ENCODE assay signal across 1 cellular context in the genomic region with DNA sequence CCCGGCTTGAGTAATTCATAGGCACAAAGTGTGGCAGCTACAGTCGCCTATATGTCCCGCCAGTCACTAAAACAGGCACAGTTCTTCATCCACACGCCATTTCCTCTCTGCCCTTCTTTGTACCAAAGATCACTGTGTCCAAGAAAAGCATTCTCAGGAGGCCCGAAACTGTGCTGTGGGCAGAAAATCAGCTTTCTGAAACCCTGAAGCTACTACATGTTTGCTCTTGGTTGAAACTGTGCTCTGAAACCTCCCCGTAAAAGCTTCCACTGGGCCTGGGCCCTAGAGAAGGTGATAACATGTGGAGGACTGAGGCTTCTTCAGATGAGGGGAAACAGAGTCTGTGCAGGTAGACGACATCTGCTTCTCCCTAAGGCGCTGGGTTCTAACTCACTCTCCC.
TF ChIP-seq lines count a peak whose summit lies in the region.

No MANE protein-coding gene starts in this region.

TF ChIP-seq in GM12878, 131 proteins besides CTCF, POLR2A, EP300 and RAD21 (continued from another document):
- TF ChIP-seq, protein P1, sequence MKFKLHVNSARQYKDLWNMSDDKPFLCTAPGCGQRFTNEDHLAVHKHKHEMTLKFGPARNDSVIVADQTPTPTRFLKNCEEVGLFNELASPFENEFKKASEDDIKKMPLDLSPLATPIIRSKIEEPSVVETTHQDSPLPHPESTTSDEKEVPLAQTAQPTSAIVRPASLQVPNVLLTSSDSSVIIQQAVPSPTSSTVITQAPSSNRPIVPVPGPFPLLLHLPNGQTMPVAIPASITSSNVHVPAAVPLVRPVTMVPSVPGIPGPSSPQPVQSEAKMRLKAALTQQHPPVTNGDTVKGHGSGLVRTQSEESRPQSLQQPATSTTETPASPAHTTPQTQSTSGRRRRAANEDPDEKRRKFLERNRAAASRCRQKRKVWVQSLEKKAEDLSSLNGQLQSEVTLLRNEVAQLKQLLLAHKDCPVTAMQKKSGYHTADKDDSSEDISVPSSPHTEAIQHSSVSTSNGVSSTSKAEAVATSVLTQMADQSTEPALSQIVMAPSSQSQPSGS (IDR thresholded peaks at IDR 0.05; ENCODE audit: low read length): peak; percentile 62; the same call in 1 of the 2 replicates
- TF ChIP-seq SUZ12 (IDR thresholded peaks at IDR 0.05; ENCODE audit: unreplicated experiment): no peak
- TF ChIP-seq, protein P2, sequence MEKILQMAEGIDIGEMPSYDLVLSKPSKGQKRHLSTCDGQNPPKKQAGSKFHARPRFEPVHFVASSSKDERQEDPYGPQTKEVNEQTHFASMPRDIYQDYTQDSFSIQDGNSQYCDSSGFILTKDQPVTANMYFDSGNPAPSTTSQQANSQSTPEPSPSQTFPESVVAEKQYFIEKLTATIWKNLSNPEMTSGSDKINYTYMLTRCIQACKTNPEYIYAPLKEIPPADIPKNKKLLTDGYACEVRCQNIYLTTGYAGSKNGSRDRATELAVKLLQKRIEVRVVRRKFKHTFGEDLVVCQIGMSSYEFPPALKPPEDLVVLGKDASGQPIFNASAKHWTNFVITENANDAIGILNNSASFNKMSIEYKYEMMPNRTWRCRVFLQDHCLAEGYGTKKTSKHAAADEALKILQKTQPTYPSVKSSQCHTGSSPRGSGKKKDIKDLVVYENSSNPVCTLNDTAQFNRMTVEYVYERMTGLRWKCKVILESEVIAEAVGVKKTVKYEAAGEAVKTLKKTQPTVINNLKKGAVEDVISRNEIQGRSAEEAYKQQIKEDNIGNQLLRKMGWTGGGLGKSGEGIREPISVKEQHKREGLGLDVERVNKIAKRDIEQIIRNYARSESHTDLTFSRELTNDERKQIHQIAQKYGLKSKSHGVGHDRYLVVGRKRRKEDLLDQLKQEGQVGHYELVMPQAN (conservative IDR thresholded peaks at IDR 0.05): no peak
- peak; percentile 14; the same call in 1 of the 2 replicates for TF ChIP-seq TBL1XR1 (IDR thresholded peaks at IDR 0.05; ENCODE audit: low read depth, low read length)
- TF ChIP-seq MYB (IDR thresholded peaks at IDR 0.05; ENCODE audit: borderline replicate concordance, low read depth, low read length): no peak
- peak in 1 of 2 experiments; percentile 68; a peak in 2 of 4 replicates for TF ChIP-seq ETV6 (conservative IDR thresholded peaks at IDR 0.05 in 1 of 2, IDR thresholded peaks at IDR 0.05 in 1 of 2; ENCODE audit: borderline replicate concordance in 1 of 2, low read depth in 1 of 2)
- TF ChIP-seq DPF2 (IDR thresholded peaks at IDR 0.05): 0 out of 2 replicates have a peak, but pooled peaks have one; percentile 56
- peak; percentile 51; the same call in 1 of the 2 replicates for TF ChIP-seq CREM (IDR thresholded peaks at IDR 0.05; ENCODE audit: low read depth)
- TF ChIP-seq SUPT20H (IDR thresholded peaks at IDR 0.05; ENCODE audit: borderline replicate concordance, control insufficient read depth, low read depth, low read length): no peak
- peak; percentile 68; the same call in 1 of the 2 replicates for TF ChIP-seq MTA2 (IDR thresholded peaks at IDR 0.05; ENCODE audit: low read depth)
- peak; percentile 83 for TF ChIP-seq EED (IDR thresholded peaks at IDR 0.05; ENCODE audit: low read depth)
- no peak for TF ChIP-seq HCFC1 (IDR thresholded peaks at IDR 0.05; ENCODE audit: low read length)
- peak; percentile 62 for TF ChIP-seq NFIC (IDR thresholded peaks at IDR 0.05; ENCODE audit: low read depth, low read length)
- TF ChIP-seq IRF4 (IDR thresholded peaks at IDR 0.05; ENCODE audit: low read depth, low read length): peak; percentile 66; the same call in 1 of the 2 replicates
- peak; percentile 77 to 86; a peak in 3 of 4 replicates for TF ChIP-seq IKZF2 (IDR thresholded peaks at IDR 0.05)
- TF ChIP-seq RUNX3 (IDR thresholded peaks at IDR 0.05; ENCODE audit: low read length): peak; percentile 83
- TF ChIP-seq SREBF2 (IDR thresholded peaks at IDR 0.05; ENCODE audit: low read length): no peak
- peak in 1 of 2 experiments; percentile 58; a peak in 1 of 4 replicates for TF ChIP-seq SRF (IDR thresholded peaks at IDR 0.05; ENCODE audit: low read depth in 2 of 2, low read length in 2 of 2)
- TF ChIP-seq, protein P3, sequence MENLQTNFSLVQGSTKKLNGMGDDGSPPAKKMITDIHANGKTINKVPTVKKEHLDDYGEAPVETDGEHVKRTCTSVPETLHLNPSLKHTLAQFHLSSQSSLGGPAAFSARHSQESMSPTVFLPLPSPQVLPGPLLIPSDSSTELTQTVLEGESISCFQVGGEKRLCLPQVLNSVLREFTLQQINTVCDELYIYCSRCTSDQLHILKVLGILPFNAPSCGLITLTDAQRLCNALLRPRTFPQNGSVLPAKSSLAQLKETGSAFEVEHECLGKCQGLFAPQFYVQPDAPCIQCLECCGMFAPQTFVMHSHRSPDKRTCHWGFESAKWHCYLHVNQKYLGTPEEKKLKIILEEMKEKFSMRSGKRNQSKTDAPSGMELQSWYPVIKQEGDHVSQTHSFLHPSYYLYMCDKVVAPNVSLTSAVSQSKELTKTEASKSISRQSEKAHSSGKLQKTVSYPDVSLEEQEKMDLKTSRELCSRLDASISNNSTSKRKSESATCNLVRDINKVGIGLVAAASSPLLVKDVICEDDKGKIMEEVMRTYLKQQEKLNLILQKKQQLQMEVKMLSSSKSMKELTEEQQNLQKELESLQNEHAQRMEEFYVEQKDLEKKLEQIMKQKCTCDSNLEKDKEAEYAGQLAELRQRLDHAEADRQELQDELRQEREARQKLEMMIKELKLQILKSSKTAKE (IDR thresholded peaks at IDR 0.05; ENCODE audit: low read depth, poor library complexity, severe bottlenecking): peak; percentile 63
- peak; percentile 72; the same call in 1 of the 2 replicates for TF ChIP-seq PAX5 (IDR thresholded peaks at IDR 0.05; ENCODE audit: borderline replicate concordance, low read depth, low read length)
- TF ChIP-seq, protein P4, sequence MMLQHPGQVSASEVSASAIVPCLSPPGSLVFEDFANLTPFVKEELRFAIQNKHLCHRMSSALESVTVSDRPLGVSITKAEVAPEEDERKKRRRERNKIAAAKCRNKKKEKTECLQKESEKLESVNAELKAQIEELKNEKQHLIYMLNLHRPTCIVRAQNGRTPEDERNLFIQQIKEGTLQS (IDR thresholded peaks at IDR 0.05; ENCODE audit: borderline replicate concordance, extremely low read depth, low read depth, low read length): no peak
- peak; percentile 65 for TF ChIP-seq IKZF1 (conservative IDR thresholded peaks at IDR 0.05)
- TF ChIP-seq, protein P5, sequence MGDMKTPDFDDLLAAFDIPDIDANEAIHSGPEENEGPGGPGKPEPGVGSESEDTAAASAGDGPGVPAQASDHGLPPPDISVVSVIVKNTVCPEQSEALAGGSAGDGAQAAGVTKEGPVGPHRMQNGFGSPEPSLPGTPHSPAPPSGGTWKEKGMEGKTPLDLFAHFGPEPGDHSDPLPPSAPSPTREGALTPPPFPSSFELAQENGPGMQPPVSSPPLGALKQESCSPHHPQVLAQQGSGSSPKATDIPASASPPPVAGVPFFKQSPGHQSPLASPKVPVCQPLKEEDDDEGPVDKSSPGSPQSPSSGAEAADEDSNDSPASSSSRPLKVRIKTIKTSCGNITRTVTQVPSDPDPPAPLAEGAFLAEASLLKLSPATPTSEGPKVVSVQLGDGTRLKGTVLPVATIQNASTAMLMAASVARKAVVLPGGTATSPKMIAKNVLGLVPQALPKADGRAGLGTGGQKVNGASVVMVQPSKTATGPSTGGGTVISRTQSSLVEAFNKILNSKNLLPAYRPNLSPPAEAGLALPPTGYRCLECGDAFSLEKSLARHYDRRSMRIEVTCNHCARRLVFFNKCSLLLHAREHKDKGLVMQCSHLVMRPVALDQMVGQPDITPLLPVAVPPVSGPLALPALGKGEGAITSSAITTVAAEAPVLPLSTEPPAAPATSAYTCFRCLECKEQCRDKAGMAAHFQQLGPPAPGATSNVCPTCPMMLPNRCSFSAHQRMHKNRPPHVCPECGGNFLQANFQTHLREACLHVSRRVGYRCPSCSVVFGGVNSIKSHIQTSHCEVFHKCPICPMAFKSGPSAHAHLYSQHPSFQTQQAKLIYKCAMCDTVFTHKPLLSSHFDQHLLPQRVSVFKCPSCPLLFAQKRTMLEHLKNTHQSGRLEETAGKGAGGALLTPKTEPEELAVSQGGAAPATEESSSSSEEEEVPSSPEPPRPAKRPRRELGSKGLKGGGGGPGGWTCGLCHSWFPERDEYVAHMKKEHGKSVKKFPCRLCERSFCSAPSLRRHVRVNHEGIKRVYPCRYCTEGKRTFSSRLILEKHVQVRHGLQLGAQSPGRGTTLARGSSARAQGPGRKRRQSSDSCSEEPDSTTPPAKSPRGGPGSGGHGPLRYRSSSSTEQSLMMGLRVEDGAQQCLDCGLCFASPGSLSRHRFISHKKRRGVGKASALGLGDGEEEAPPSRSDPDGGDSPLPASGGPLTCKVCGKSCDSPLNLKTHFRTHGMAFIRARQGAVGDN (IDR thresholded peaks at IDR 0.05): peak; percentile 75
- no peak for TF ChIP-seq FOXK2 (IDR thresholded peaks at IDR 0.05)
- 0 out of 2 replicates have a peak, but pooled peaks have one; percentile 37 for TF ChIP-seq CBX5 (IDR thresholded peaks at IDR 0.05; ENCODE audit: low read depth)
- TF ChIP-seq TARDBP (IDR thresholded peaks at IDR 0.05; ENCODE audit: borderline replicate concordance): no peak
- TF ChIP-seq, protein P6, sequence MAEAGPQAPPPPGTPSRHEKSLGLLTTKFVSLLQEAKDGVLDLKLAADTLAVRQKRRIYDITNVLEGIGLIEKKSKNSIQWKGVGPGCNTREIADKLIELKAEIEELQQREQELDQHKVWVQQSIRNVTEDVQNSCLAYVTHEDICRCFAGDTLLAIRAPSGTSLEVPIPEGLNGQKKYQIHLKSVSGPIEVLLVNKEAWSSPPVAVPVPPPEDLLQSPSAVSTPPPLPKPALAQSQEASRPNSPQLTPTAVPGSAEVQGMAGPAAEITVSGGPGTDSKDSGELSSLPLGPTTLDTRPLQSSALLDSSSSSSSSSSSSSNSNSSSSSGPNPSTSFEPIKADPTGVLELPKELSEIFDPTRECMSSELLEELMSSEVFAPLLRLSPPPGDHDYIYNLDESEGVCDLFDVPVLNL (IDR thresholded peaks at IDR 0.05; ENCODE audit: low read depth, low read length): no peak
- TF ChIP-seq RELA (IDR thresholded peaks at IDR 0.05; ENCODE audit: borderline replicate concordance, partially characterized antibody): no peak
- TF ChIP-seq CHD2 (IDR thresholded peaks at IDR 0.05; ENCODE audit: borderline replicate concordance, low read depth, low read length): 0 out of 2 replicates have a peak, but pooled peaks have one; percentile 18
- TF ChIP-seq BCL11A (IDR thresholded peaks at IDR 0.05; ENCODE audit: low read depth, low read length): peak; percentile 53; the same call in 1 of the 2 replicates
- TF ChIP-seq KAT2A (conservative IDR thresholded peaks at IDR 0.05; ENCODE audit: control insufficient read depth, low read depth, low read length): no peak
- 0 out of 2 replicates have a peak, but pooled peaks have one; percentile 22 for TF ChIP-seq CREB1 (IDR thresholded peaks at IDR 0.05; ENCODE audit: low read depth)
- TF ChIP-seq MEF2B (IDR thresholded peaks at IDR 0.05; ENCODE audit: partially characterized antibody, poor library complexity, severe bottlenecking): peak; percentile 71
